ENCODE assay signal across 1 cellular context in genomic region chr2:238139141-238139840, GRCh38.
TF ChIP-seq lines count a peak whose summit lies in the region.

No MANE protein-coding gene starts in this region.

TF ChIP-seq in GM12878, 131 proteins besides CTCF, POLR2A, EP300 and RAD21 (continues in another document):
- peak; percentile 12 for TF ChIP-seq USF1 (IDR thresholded peaks at IDR 0.05; ENCODE audit: borderline replicate concordance, extremely low read length, insufficient read depth, low read depth, low read length)
- no peak for TF ChIP-seq GABPA (IDR thresholded peaks at IDR 0.05; ENCODE audit: low read depth)
- TF ChIP-seq CHD1 (IDR thresholded peaks at IDR 0.05; ENCODE audit: low read depth, low read length) = no peak
- TF ChIP-seq PAX5 (IDR thresholded peaks at IDR 0.05; ENCODE audit: borderline replicate concordance, low read depth, low read length) = peak; percentile 57; the same call in 1 of the 2 replicates
- TF ChIP-seq TCF7 (IDR thresholded peaks at IDR 0.05; ENCODE audit: borderline replicate concordance) = no peak
- TF ChIP-seq ZNF274 (IDR thresholded peaks at IDR 0.05; ENCODE audit: insufficient read depth, insufficient read length) = no peak
- no peak for TF ChIP-seq HSF1 (IDR thresholded peaks at IDR 0.05; ENCODE audit: low read depth, low read length)
- no peak for TF ChIP-seq ZZZ3 (IDR thresholded peaks at IDR 0.05; ENCODE audit: control insufficient read depth, insufficient read length, low read depth)
- no peak for TF ChIP-seq SKIL (IDR thresholded peaks at IDR 0.05; ENCODE audit: low read depth, poor library complexity, severe bottlenecking)
- TF ChIP-seq ZBTB11 (CRISPR knock-in tag; IDR thresholded peaks at IDR 0.05) = no peak
- TF ChIP-seq RB1 (IDR thresholded peaks at IDR 0.05; ENCODE audit: borderline replicate concordance) = 0 out of 2 replicates have a peak, but pooled peaks have one; percentile 29
- TF ChIP-seq CHD4 (IDR thresholded peaks at IDR 0.05) = no peak
- TF ChIP-seq BHLHE40 (IDR thresholded peaks at IDR 0.05; ENCODE audit: borderline replicate concordance in 1 of 2, low read depth in 2 of 2, low read length in 1 of 2) = peak in 1 of 2 experiments; percentile 54; a peak in 1 of 4 replicates
- TF ChIP-seq PKNOX1 (IDR thresholded peaks at IDR 0.05) = no peak
- TF ChIP-seq ELK1 (IDR thresholded peaks at IDR 0.05; ENCODE audit: low read depth, low read length) = no peak
- TF ChIP-seq GATAD2B (conservative IDR thresholded peaks at IDR 0.05; ENCODE audit: low read depth) = no peak
- TF ChIP-seq PML (IDR thresholded peaks at IDR 0.05; ENCODE audit: low read length) = no peak
- TF ChIP-seq SMARCA5 (IDR thresholded peaks at IDR 0.05) = no peak
- no peak for TF ChIP-seq CEBPB (IDR thresholded peaks at IDR 0.05; ENCODE audit: borderline replicate concordance in 1 of 2, low read depth in 2 of 2, low read length in 2 of 2)
- TF ChIP-seq ZBTB33 (IDR thresholded peaks at IDR 0.05) = 0 out of 2 replicates have a peak, but pooled peaks have one; percentile 13
- TF ChIP-seq NR2F1 (conservative IDR thresholded peaks at IDR 0.05) = peak; percentile 97
- 0 out of 2 replicates have a peak, but pooled peaks have one; percentile 24 for TF ChIP-seq DPF2 (IDR thresholded peaks at IDR 0.05)
- no peak for TF ChIP-seq CEBPZ (IDR thresholded peaks at IDR 0.05; ENCODE audit: low read depth, low read length)
- TF ChIP-seq SIX5 (IDR thresholded peaks at IDR 0.05; ENCODE audit: low read depth, low read length, severe bottlenecking) = no peak
- no peak for TF ChIP-seq MYB (IDR thresholded peaks at IDR 0.05; ENCODE audit: borderline replicate concordance, low read depth, low read length)
- no peak for TF ChIP-seq ATF3 (IDR thresholded peaks at IDR 0.05; ENCODE audit: borderline replicate concordance, extremely low read depth, low read depth, low read length)
- TF ChIP-seq IKZF1 (conservative IDR thresholded peaks at IDR 0.05) = no peak
- no peak for TF ChIP-seq PBX3 (IDR thresholded peaks at IDR 0.05; ENCODE audit: insufficient replicate concordance, low read depth, low read length)
- TF ChIP-seq ATF2 (IDR thresholded peaks at IDR 0.05; ENCODE audit: low read length) = no peak
- TF ChIP-seq RFX5 (IDR thresholded peaks at IDR 0.05; ENCODE audit: low read depth, low read length) = no peak
